ENCODE assay signal across 20 cellular contexts in genomic region chr16:28477311-28477920, GRCh38. TPM values are rescaled to one million over a fixed set of nuclear protein-coding genes. Genes with fewer than 3 reads are reported as not detected.
DNase-seq lines count a peak whose midpoint lies in the region; ATAC-seq and TF ChIP-seq lines count a peak whose summit lies in the region.
"Had no signal": no experiment of that assay in that cellular context is flagged by ENCODE, and none has a peak within 500 bp of the region (broad histone marks: within the 10 kb centered on the region; RNA-seq: fewer than 3 reads in every experiment).

No MANE protein-coding gene starts in this region.

- DNase-seq in cardiac septum (ENCODE audit: low spot score) (peak; percentile 51), Right ventricle myocardium superior (no peak), chondrocyte (ENCODE audit: low spot score) (peak; percentile 72), trophoblast cell (no peak), hepatic stellate cell (ENCODE audit: low spot score) (no peak)
- no peak for DNase-seq in stimulated activated naive CD4-positive, alpha-beta T cell (lab: John Stamatoyannopoulos, UW)
- DNase-seq: ACHN, AML-193, Calu3, DMS53, Kasumi-1, MM.1S, NCI-H1092 treated with DMSO at 0.1 percent for 48 hours, NCI-H1694, NCI-H524 treated with DMSO at 0.1 percent for 48 hours, SIG-M5 had no signal

- no peak for TF ChIP-seq CTCF in chondrocyte (IDR thresholded peaks at IDR 0.05)

- H3K4me3 Mint-ChIP-seq in chondrocyte (ENCODE audit: unreplicated experiment): no peak overlapping the region
- H3K4me3 Mint-ChIP-seq: IgD-negative memory B cell had no signal

- H2BK12ac ChIP-seq in trophoblast cell (ENCODE audit: low read length): no peak overlapping the region

- no peaks in the 10 kb centered on the region for H3K9me3 Mint-ChIP-seq in chondrocyte (ENCODE audit: low read depth)
- H3K9me3 Mint-ChIP-seq: IgD-negative memory B cell had no signal

- no peak overlapping the region for H2BK120ac ChIP-seq in trophoblast cell (ENCODE audit: insufficient read depth, low read length, poor library complexity)

- H3K14ac ChIP-seq in trophoblast cell (ENCODE audit: low read length): no peak overlapping the region

- no peaks in the 10 kb centered on the region for H3K4me1 ChIP-seq in trophoblast cell (ENCODE audit: control insufficient read depth in 1 of 2, insufficient read depth in 2 of 2, low read length in 2 of 2)
- H3K4me1 ChIP-seq: HAP-1 had no signal

- no peaks in the 10 kb centered on the region for H3K4me1 Mint-ChIP-seq in chondrocyte (ENCODE audit: low read depth)

- no peak overlapping the region for H3K23ac ChIP-seq in trophoblast cell (ENCODE audit: low read length)

- no peak overlapping the region for H2AFZ ChIP-seq in trophoblast cell (ENCODE audit: insufficient read depth, low read length, poor library complexity)

- no peak overlapping the region for H3K4me2 ChIP-seq in trophoblast cell (ENCODE audit: low read length)

- peaks cover 20 to 23% of the 10 kb centered on the region in 2 experiments for H3K36me3 ChIP-seq in trophoblast cell (ENCODE audit: control insufficient read depth in 1 of 2, insufficient read depth in 2 of 2, low read length in 2 of 2)

- no peak overlapping the region for H3K18ac ChIP-seq in trophoblast cell (ENCODE audit: low read length)

- ATAC-seq in Right ventricle myocardium superior (ENCODE audit: poor library complexity) (no peak), HG03196 (IDR thresholded peaks at IDR 0.05; ENCODE audit: unreplicated experiment) (no peak)

- H3K4me3 ChIP-seq in trophoblast cell (ENCODE audit: low read depth, low read length): no peak overlapping the region
- H3K4me3 ChIP-seq: HAP-1 had no signal

- no peak overlapping the region for H3K27ac Mint-ChIP-seq in chondrocyte (ENCODE audit: unreplicated experiment)
- H3K27ac Mint-ChIP-seq: IgD-negative memory B cell had no signal

- peak overlapping the region; percentile 64 for H3K9ac ChIP-seq in trophoblast cell (ENCODE audit: low read length)

- WGBS in trophoblast cell (ENCODE audit: extremely low coverage, insufficient coverage, insufficient read length): no CpG with 5 or more reads among the region's 14 CpGs

- H4K8ac ChIP-seq in trophoblast cell (ENCODE audit: low read depth, low read length): no peak overlapping the region

- H4K12ac ChIP-seq in trophoblast cell (ENCODE audit: low read depth, low read length): no peak overlapping the region

- H3K4ac ChIP-seq in trophoblast cell (ENCODE audit: low read depth, low read length): no peak overlapping the region

- no peaks in the 10 kb centered on the region for H3K27me3 Mint-ChIP-seq in chondrocyte (ENCODE audit: low read depth)

- H3K79me1 ChIP-seq in trophoblast cell (ENCODE audit: low read length): no peaks in the 10 kb centered on the region

- no peaks in the 10 kb centered on the region for H3K79me2 ChIP-seq in trophoblast cell (ENCODE audit: control insufficient read depth, insufficient read depth, low read length, poor library complexity)

- H3K9me3 ChIP-seq in trophoblast cell (ENCODE audit: insufficient read depth, low read depth, low read length): no peaks in the 10 kb centered on the region
- H3K9me3 ChIP-seq: HAP-1 had no signal

- no peak overlapping the region for H3K27ac ChIP-seq in trophoblast cell (ENCODE audit: low read depth, low read length)

- no peak overlapping the region for H2BK5ac ChIP-seq in trophoblast cell (ENCODE audit: low read depth, low read length, poor library complexity)

- intact Hi-C loops in cardiac septum (cut with DNase I): no loop called here
- intact Hi-C loops in Right ventricle myocardium superior (cut with DNase I): no loop called here

- no peaks in the 10 kb centered on the region for H3K27me3 ChIP-seq in trophoblast cell (ENCODE audit: insufficient read depth, low read length)

- H2AK5ac ChIP-seq in trophoblast cell (ENCODE audit: low read length): no peak overlapping the region

- no peak overlapping the region for H4K91ac ChIP-seq in trophoblast cell (ENCODE audit: low read depth, low read length)

- H3K36me3 Mint-ChIP-seq in chondrocyte (ENCODE audit: low read depth): peaks cover 11% of the 10 kb centered on the region

RNA-seq across cellular contexts. Expression of gene NPIPB7, which starts 5.3 kb away (rescaled TPM):
- not detected for total RNA-seq in cardiac septum
- not detected for total RNA-seq in Right ventricle myocardium superior
- total RNA-seq in chondrocyte: 0.45 TPM in 1 of 3 replicates, not detected in the others
- 0.22 and 0.45 TPM in 2 replicates for polyA plus RNA-seq in trophoblast cell (2013)
- total RNA-seq: Calu3, HT-29 had no signal

RNA-seq across cellular contexts. Expression of gene CLN3, which starts 14.5 kb away (rescaled TPM):
- 9.1 TPM for total RNA-seq in cardiac septum
- total RNA-seq in Right ventricle myocardium superior: 11.5 TPM
- 28.0 to 31.7 TPM (median 29.3 TPM) in 3 replicates for total RNA-seq in chondrocyte
- 40.6 and 43.8 TPM in 2 replicates for polyA plus RNA-seq in trophoblast cell (2013)

RNA-seq across cellular contexts. Expression of gene APOBR, which starts 17.0 kb away (rescaled TPM):
- total RNA-seq in cardiac septum: 0.51 TPM
- 0.48 TPM for total RNA-seq in Right ventricle myocardium superior
- total RNA-seq in chondrocyte: 0.07 TPM in 1 of 3 replicates, not detected in the others
- 1.4 and 1.5 TPM in 2 replicates for polyA plus RNA-seq in trophoblast cell (2013)
- total RNA-seq: HT-29 had no signal

RNA-seq across cellular contexts. Expression of gene IL27, which starts 29.2 kb away (rescaled TPM):
- total RNA-seq in cardiac septum (not detected), Right ventricle myocardium superior (not detected), chondrocyte (not detected in 3 replicates)
- 0.41 and 0.61 TPM in 2 replicates for polyA plus RNA-seq in trophoblast cell (2013)
- total RNA-seq: Calu3, HT-29 had no signal
- polyA plus RNA-seq: IgD-negative memory B cell had no signal

Comparison
In these comparisons a context has a peak if more than half of its experiments do, and no peak if none do; other contexts are left out.
1. DNase-seq: peak in cardiac septum (single experiment) and chondrocyte (single experiment); none in Right ventricle myocardium superior (single experiment), trophoblast cell (0 of 2), stimulated activated naive CD4-positive, alpha-beta T cell (0 of 6) and hepatic stellate cell (single experiment).